ENCODE assay signal across 9 cellular contexts in the genomic region with DNA sequence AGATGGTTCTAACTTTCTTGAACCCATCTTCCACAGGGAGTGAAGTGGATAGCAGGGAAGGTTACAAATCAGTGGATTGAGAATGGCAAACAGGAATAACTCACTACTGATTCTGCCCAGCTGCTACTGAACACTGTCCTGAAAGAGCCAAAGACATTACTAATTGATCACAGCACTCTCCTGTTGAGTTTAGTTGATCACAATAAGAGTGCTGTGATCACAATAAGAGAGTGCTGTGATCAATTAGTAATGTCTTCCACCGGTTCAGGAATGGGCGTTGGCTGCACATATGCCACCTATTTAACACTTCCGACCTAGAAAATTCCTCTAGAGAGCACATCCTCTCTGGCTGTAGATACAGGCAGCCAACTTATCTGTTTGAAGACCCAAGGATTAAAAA. TPM values are rescaled to one million over a fixed set of nuclear protein-coding genes. Genes with fewer than 3 reads are reported as not detected.
DNase-seq lines count a peak whose midpoint lies in the region; ATAC-seq, FAIRE-seq and TF ChIP-seq lines count a peak whose summit lies in the region.
"Had no signal": no experiment of that assay in that cellular context is flagged by ENCODE, and none has a peak within 500 bp of the region (broad histone marks: within the 10 kb centered on the region; RNA-seq: fewer than 3 reads in every experiment).

No MANE protein-coding gene starts in this region.

- peaks cover 8 to 12% (median 10%) of the 10 kb centered on the region in 4 donors for H3K4me1 Mint-ChIP-seq in CD4-positive, alpha-beta memory T cell
- H3K4me1 Mint-ChIP-seq in activated CD4-positive, alpha-beta T cell treated with anti-CD3 and anti-CD28 coated beads, Interleukin-2, amount 10 ng/mL, durations not matched to agents 7 days and 5 days = peaks cover 4% of the 10 kb centered on the region

- FAIRE-seq in GM12892 (lab: Jason Lieb, UNC) = no peak

- ATAC-seq in foreskin keratinocyte (peak; percentile 28), HG03159 (IDR thresholded peaks at IDR 0.05; ENCODE audit: unreplicated experiment) (no peak)

- H3K36me3 ChIP-seq in CD4-positive, alpha-beta memory T cell (ENCODE audit: insufficient read depth, low read length) = no peaks in the 10 kb centered on the region
- H3K36me3 ChIP-seq: SJSA1 had no signal

- H3K9me3 Mint-ChIP-seq in CD4-positive, alpha-beta memory T cell = peaks cover 0 to 6% (median 0%) of the 10 kb centered on the region in 8 donors
- H3K9me3 Mint-ChIP-seq in activated CD4-positive, alpha-beta T cell treated with anti-CD3 and anti-CD28 coated beads, Interleukin-2, amount 10 ng/mL, durations not matched to agents 7 days and 5 days = no peaks in the 10 kb centered on the region

- peak overlapping the region in 2 of 7 donors; percentile 35 to 42 for H3K27ac Mint-ChIP-seq in CD4-positive, alpha-beta memory T cell
- no peak overlapping the region for H3K27ac Mint-ChIP-seq in activated CD4-positive, alpha-beta T cell treated with anti-CD3 and anti-CD28 coated beads, Interleukin-2, amount 10 ng/mL, durations not matched to agents 7 days and 5 days

- H3K4me1 ChIP-seq in CD4-positive, alpha-beta memory T cell (ENCODE audit: insufficient read depth, low read length) = peaks cover 9% of the 10 kb centered on the region
- H3K4me1 ChIP-seq in foreskin keratinocyte = peaks cover 8% of the 10 kb centered on the region

- intact Hi-C loops in CD4-positive, alpha-beta memory T cell (cut with micrococcal nuclease) = no loop called here
- intact Hi-C loops in dorsolateral prefrontal cortex (cut with DNase I) = loop anchor here (5.0 kb wide), 2 partner anchors 41 to 56 kb away; a partner anchor contains a TSS

- H3K27me3 Mint-ChIP-seq in CD4-positive, alpha-beta memory T cell = peaks cover 5 to 9% of the 10 kb centered on the region in 2 donors
- H3K27me3 Mint-ChIP-seq in activated CD4-positive, alpha-beta T cell treated with anti-CD3 and anti-CD28 coated beads, Interleukin-2, amount 10 ng/mL, durations not matched to agents 7 days and 5 days = peaks cover 30% of the 10 kb centered on the region

- H3K27me3 ChIP-seq in CD4-positive, alpha-beta memory T cell (ENCODE audit: insufficient read depth, low read length) = no peaks in the 10 kb centered on the region
- H3K27me3 ChIP-seq in foreskin keratinocyte (peaks cover 3% of the 10 kb centered on the region), dorsolateral prefrontal cortex (no peaks in the 10 kb centered on the region)

- no peaks in the 10 kb centered on the region for H3K9me3 ChIP-seq in CD4-positive, alpha-beta memory T cell (ENCODE audit: control insufficient read depth in 1 of 2, low read length in 2 of 2)
- H3K9me3 ChIP-seq: SJSA1 had no signal

- H3K4me3 ChIP-seq in CD4-positive, alpha-beta memory T cell (ENCODE audit: low read length in 2 of 2) = no peak overlapping the region
- H3K4me3 ChIP-seq in dorsolateral prefrontal cortex = peak overlapping the region in 2 of 59 donors; percentile 0 to 9
- H3K4me3 ChIP-seq: SJSA1 had no signal

- peak overlapping the region in 2 of 8 donors; percentile 20 to 46 for H3K4me3 Mint-ChIP-seq in CD4-positive, alpha-beta memory T cell
- no peak overlapping the region for H3K4me3 Mint-ChIP-seq in activated CD4-positive, alpha-beta T cell treated with anti-CD3 and anti-CD28 coated beads, Interleukin-2, amount 10 ng/mL, durations not matched to agents 7 days and 5 days

- H3K27ac ChIP-seq in CD4-positive, alpha-beta memory T cell (ENCODE audit: low read depth, low read length) = no peak overlapping the region
- H3K27ac ChIP-seq in RWPE1 = no peak overlapping the region
- no peak overlapping the region for H3K27ac ChIP-seq in foreskin keratinocyte
- no peak overlapping the region for H3K27ac ChIP-seq in dorsolateral prefrontal cortex
- H3K27ac ChIP-seq: SJSA1 had no signal

- POLR2A ChIA-PET in CD4-positive, alpha-beta memory T cell (lab: Charles Lee; ENCODE audit: partially characterized antibody) = no interaction called here
- POLR2A ChIA-PET in RWPE1 (lab: Yijun Ruan, JAX; ENCODE audit: low non-redundant PET) = no interaction called here
- POLR2A ChIA-PET in activated CD4-positive, alpha-beta T cell treated with anti-CD3 and anti-CD28 coated beads, Interleukin-2, amount 10 ng/mL, durations not matched to agents 7 days and 5 days (lab: Charles Lee) = interaction anchor here (0.6 kb wide), 1 partner anchor 74 kb away, joined by 12 read pairs; no protein-coding TSS in a partner anchor

- no peak for TF ChIP-seq CTCF in RWPE1 (conservative IDR thresholded peaks at IDR 0.05; ENCODE audit: low read depth)
- TF ChIP-seq CTCF in foreskin keratinocyte (conservative IDR thresholded peaks at IDR 0.05) = no peak
- TF ChIP-seq CTCF in dorsolateral prefrontal cortex (IDR thresholded peaks at IDR 0.05 in 54 of 56, conservative IDR thresholded peaks at IDR 0.05 in 2 of 56; ENCODE audit: low read depth in 1 of 56, partially characterized antibody in 56 of 56) = no peak

- TF ChIP-seq POLR2A in GM12892 (IDR thresholded peaks at IDR 0.05; ENCODE audit: low read depth, low read length) = no peak

- CTCF ChIA-PET in CD4-positive, alpha-beta memory T cell (lab: Charles Lee; ENCODE audit: partially characterized antibody) = no interaction called here
- CTCF ChIA-PET in RWPE1 (lab: Yijun Ruan, JAX) = no interaction called here
- CTCF ChIA-PET in activated CD4-positive, alpha-beta T cell treated with anti-CD3 and anti-CD28 coated beads, Interleukin-2, amount 10 ng/mL, durations not matched to agents 7 days and 5 days (lab: Charles Lee) = interaction anchor here (0.6 kb wide), 2 partner anchors 248 to 909 kb away, joined by 3 to 5 read pairs; no protein-coding TSS in a partner anchor

- DNase-seq in CD4-positive, alpha-beta memory T cell = peak in 4 of 5 donors; percentile 7 to 32 (median 16)
- peak; percentile 52 for DNase-seq in HPDE6-E6E7 (ENCODE audit: extremely low spot score)
- DNase-seq in RWPE1 (ENCODE audit: low spot score) = peak; percentile 53
- peak; percentile 46 to 73 for DNase-seq in foreskin keratinocyte
- DNase-seq in activated CD4-positive, alpha-beta T cell treated with anti-CD3 and anti-CD28 coated beads, Interleukin-2, amount 10 ng/mL, durations not matched to agents 7 days and 5 days = no peak
- DNase-seq in dorsolateral prefrontal cortex = no peak
- DNase-seq in GM12892 (ENCODE audit: insufficient read length) = no peak

- H3K36me3 Mint-ChIP-seq in CD4-positive, alpha-beta memory T cell = no peaks in the 10 kb centered on the region
- no peaks in the 10 kb centered on the region for H3K36me3 Mint-ChIP-seq in activated CD4-positive, alpha-beta T cell treated with anti-CD3 and anti-CD28 coated beads, Interleukin-2, amount 10 ng/mL, durations not matched to agents 7 days and 5 days (ENCODE audit: low read depth)

RNA-seq across cellular contexts. Expression of a gene that starts 11.4 kb away (rescaled TPM):
- not detected for total RNA-seq in CD4-positive, alpha-beta memory T cell
- not detected for polyA plus RNA-seq in CD4-positive, alpha-beta memory T cell
- not detected in 2 replicates for total RNA-seq in foreskin keratinocyte
- not detected in 2 replicates for polyA plus RNA-seq in foreskin keratinocyte
- not detected for total RNA-seq in activated CD4-positive, alpha-beta T cell treated with anti-CD3 and anti-CD28 coated beads, Interleukin-2, amount 10 ng/mL, durations not matched to agents 7 days and 5 days
- under 1 TPM in 56 of 120 experiments, not detected in 64; 0.07 to 0.89 (median 0.22) TPM for total RNA-seq in dorsolateral prefrontal cortex
- polyA plus RNA-seq in GM12892 (2012; ENCODE audit: missing spikeins) = not detected
- total RNA-seq: SJSA1 had no signal

RNA-seq across cellular contexts. Expression of a gene that starts 12.8 kb away (rescaled TPM):
- 10 to 100 TPM; 10.3 to 13.1 TPM for total RNA-seq in CD4-positive, alpha-beta memory T cell
- 1 to 10 TPM; 5.8 to 7.9 TPM for polyA plus RNA-seq in CD4-positive, alpha-beta memory T cell
- total RNA-seq in foreskin keratinocyte (30.8 and 32.5 TPM in 2 replicates), dorsolateral prefrontal cortex (100 to 1,000 TPM in 70 of 120 experiments, 10 to 100 TPM in 50; 65.6 to 156 (median 103) TPM)
- polyA plus RNA-seq in foreskin keratinocyte = 23.3 and 23.9 TPM in 2 replicates
- 1 to 10 TPM; 7.1 to 8.3 TPM for total RNA-seq in activated CD4-positive, alpha-beta T cell treated with anti-CD3 and anti-CD28 coated beads, Interleukin-2, amount 10 ng/mL, durations not matched to agents 7 days and 5 days
- polyA plus RNA-seq in GM12892 (2012; ENCODE audit: missing spikeins) = 10.9 TPM

RNA-seq across cellular contexts. Expression of a gene that starts 33.0 kb away (rescaled TPM):
- not detected for total RNA-seq in CD4-positive, alpha-beta memory T cell
- polyA plus RNA-seq in CD4-positive, alpha-beta memory T cell = not detected
- total RNA-seq in foreskin keratinocyte (not detected in 2 replicates), dorsolateral prefrontal cortex (1 to 10 TPM in 1 of 120 experiments, under 1 TPM in 20, not detected in 99; 0.14 to 1.1 (median 0.29) TPM)
- 0.03 TPM in 1 of 2 replicates, not detected in the other for polyA plus RNA-seq in foreskin keratinocyte
- not detected for total RNA-seq in activated CD4-positive, alpha-beta T cell treated with anti-CD3 and anti-CD28 coated beads, Interleukin-2, amount 10 ng/mL, durations not matched to agents 7 days and 5 days
- polyA plus RNA-seq in GM12892 (2012; ENCODE audit: missing spikeins) = not detected

RNA-seq across cellular contexts. Expression of a gene that starts 41.4 kb away (rescaled TPM):
- total RNA-seq in CD4-positive, alpha-beta memory T cell = under 1 TPM in 1 of 2 experiments, not detected in 1; 0.32 TPM
- under 1 TPM in 1 of 2 donors, not detected in 1; 0.30 TPM for polyA plus RNA-seq in CD4-positive, alpha-beta memory T cell
- total RNA-seq in foreskin keratinocyte = 7.7 and 9.0 TPM in 2 replicates
- 4.1 and 5.5 TPM in 2 replicates for polyA plus RNA-seq in foreskin keratinocyte
- total RNA-seq in activated CD4-positive, alpha-beta T cell treated with anti-CD3 and anti-CD28 coated beads, Interleukin-2, amount 10 ng/mL, durations not matched to agents 7 days and 5 days = not detected
- total RNA-seq in dorsolateral prefrontal cortex = 10 to 100 TPM in 48 of 120 experiments, 1 to 10 TPM in 72; 4.8 to 18.7 (median 9.5) TPM
- not detected for polyA plus RNA-seq in GM12892 (2012; ENCODE audit: missing spikeins)

RNA-seq across cellular contexts. Expression of a gene that starts 55.4 kb away (rescaled TPM):
- not detected for total RNA-seq in CD4-positive, alpha-beta memory T cell
- polyA plus RNA-seq in CD4-positive, alpha-beta memory T cell = not detected
- total RNA-seq in foreskin keratinocyte (not detected in 2 replicates), dorsolateral prefrontal cortex (under 1 TPM in 13 of 120 experiments, not detected in 107; 0.17 to 0.74 (median 0.35) TPM)
- not detected in 2 replicates for polyA plus RNA-seq in foreskin keratinocyte
- total RNA-seq in activated CD4-positive, alpha-beta T cell treated with anti-CD3 and anti-CD28 coated beads, Interleukin-2, amount 10 ng/mL, durations not matched to agents 7 days and 5 days = not detected
- polyA plus RNA-seq in GM12892 (2012; ENCODE audit: missing spikeins) = not detected
- total RNA-seq: SJSA1 had no signal

Comparison
In these comparisons a context has a peak if more than half of its experiments do, and no peak if none do; other contexts are left out.
1. DNase-seq: peak in CD4-positive, alpha-beta memory T cell (4 of 5), HPDE6-E6E7 (single experiment), RWPE1 (single experiment) and foreskin keratinocyte (2 of 2); none in activated CD4-positive, alpha-beta T cell treated with anti-CD3 and anti-CD28 coated beads, Interleukin-2, amount 10 ng/mL, durations not matched to agents 7 days and 5 days (single experiment), dorsolateral prefrontal cortex (0 of 10) and GM12892 (single experiment).